ENCODE assay signal across 17 cellular contexts in genomic region chr7:129646369-129647021, GRCh38. TPM values are rescaled to one million over a fixed set of nuclear protein-coding genes. Genes with fewer than 3 reads are reported as not detected.
DNase-seq lines count a peak whose midpoint lies in the region; ATAC-seq, FAIRE-seq and TF ChIP-seq lines count a peak whose summit lies in the region.
"Had no signal": no experiment of that assay in that cellular context is flagged by ENCODE, and none has a peak within 500 bp of the region (broad histone marks: within the 10 kb centered on the region; RNA-seq: fewer than 3 reads in every experiment).

No MANE protein-coding gene starts in this region.

- H3K4me3 ChIP-seq in K562: no peak overlapping the region
- H3K4me3 ChIP-seq in OCI-LY7 (ENCODE audit: low read depth, low read length, poor library complexity, severe bottlenecking): no peak overlapping the region
- H3K4me3 ChIP-seq: body of pancreas, pancreas had no signal

- H3K9me1 ChIP-seq in K562 (ENCODE audit: control insufficient read depth, insufficient read depth, low read length): no peaks in the 10 kb centered on the region

- TF ChIP-seq EP300 in Ishikawa (IDR thresholded peaks at IDR 0.05; ENCODE audit: borderline replicate concordance) (peak; percentile 51; the same call in 1 of the 2 replicates), K562 (IDR thresholded peaks at IDR 0.05; ENCODE audit: low read length) (no peak)

- H3K9me3 Mint-ChIP-seq in activated CD4-positive, alpha-beta T cell treated with anti-CD3 and anti-CD28 coated beads for 36 hours (ENCODE audit: low read depth): no peaks in the 10 kb centered on the region
- H3K9me3 Mint-ChIP-seq: HFFc6 had no signal

- H3K36me3 Mint-ChIP-seq in activated CD4-positive, alpha-beta T cell treated with anti-CD3 and anti-CD28 coated beads for 36 hours (ENCODE audit: low read depth): peaks cover 7% of the 10 kb centered on the region

- H3K27ac ChIP-seq in K562 (ENCODE audit: extremely low read depth, low read depth, low read length): no peak overlapping the region
- no peak overlapping the region for H3K27ac ChIP-seq in OCI-LY7 (ENCODE audit: low read depth, low read length, poor library complexity, severe bottlenecking)
- H3K27ac ChIP-seq: body of pancreas, HL-60, pancreas had no signal

- no peak overlapping the region for H3K27ac Mint-ChIP-seq in activated CD4-positive, alpha-beta T cell treated with anti-CD3 and anti-CD28 coated beads for 36 hours
- H3K27ac Mint-ChIP-seq: activated CD8-positive, alpha-beta T cell treated with anti-CD3 and anti-CD28 coated beads, Interleukin-2, amount 10 ng/mL, durations not matched to agents 7 days and 5 days; HFFc6 had no signal

- no peaks in the 10 kb centered on the region for H3K27me3 ChIP-seq in K562 (ENCODE audit: control insufficient read depth in 2 of 2, insufficient read depth in 2 of 2, low read length in 2 of 2)
- H3K27me3 ChIP-seq: BE2C, body of pancreas, pancreas had no signal

- in situ Hi-C loops in K562 (cut with MboI): loop anchor here (25.0 kb wide), 1 partner anchor 284 kb away; no protein-coding TSS in a partner anchor

- no peak for TF ChIP-seq POLR2A in K562 (conservative IDR thresholded peaks at IDR 0.05)

- TF ChIP-seq CTCF in K562 (IDR thresholded peaks at IDR 0.05 in 2 of 3, conservative IDR thresholded peaks at IDR 0.05 in 1 of 3; ENCODE audit: insufficient read depth in 2 of 3, low read depth in 1 of 3, low read length in 3 of 3): no peak
- TF ChIP-seq CTCF in OCI-LY7 (conservative IDR thresholded peaks at IDR 0.05; ENCODE audit: low read length): no peak

- TF ChIP-seq RAD21 in Ishikawa (IDR thresholded peaks at IDR 0.05; ENCODE audit: low read depth) (peak; percentile 4; the same call in 1 of the 2 replicates), K562 (CRISPR knock-in tag; conservative IDR thresholded peaks at IDR 0.05 in 1 of 2, IDR thresholded peaks at IDR 0.05 in 1 of 2) (no peak)

- H3K9me3 ChIP-seq in K562 (replicated peaks; ENCODE audit: control insufficient read depth, insufficient read depth, low read depth, low read length): no peaks in the 10 kb centered on the region
- no peaks in the 10 kb centered on the region for H3K9me3 ChIP-seq in OCI-LY7 (ENCODE audit: low read length)
- H3K9me3 ChIP-seq: BE2C, body of pancreas, pancreas had no signal

- H2AFZ ChIP-seq in K562 (ENCODE audit: low read depth, low read length): no peak overlapping the region
- no peak overlapping the region for H2AFZ ChIP-seq in OCI-LY7 (ENCODE audit: low read length)

- no peaks in the 10 kb centered on the region for H3K27me3 Mint-ChIP-seq in activated CD4-positive, alpha-beta T cell treated with anti-CD3 and anti-CD28 coated beads for 36 hours

- CTCF ChIA-PET in K562 (lab: Yijun Ruan, JAX; ENCODE audit: low intra/inter-chr PET ratio): no interaction called here
- CTCF ChIA-PET in activated CD4-positive, alpha-beta T cell treated with anti-CD3 and anti-CD28 coated beads for 36 hours (lab: Charles Lee): interaction anchor here (0.6 to 3.3 kb wide), 6 partner anchors 9 to 327 kb away, joined by 3 to 12 read pairs (median 4); no protein-coding TSS in a partner anchor
- CTCF ChIA-PET in OCI-LY7 (lab: Charles Lee; ENCODE audit: unreplicated experiment): interaction anchor here (0.9 kb wide), 1 partner anchor 180 kb away, joined by 3 read pairs; no protein-coding TSS in a partner anchor

- 67% methylated on average over 4 of the region's 4 CpGs for WGBS in K562 (ENCODE audit: insufficient coverage, low coverage, missing lambda C conversion rate)

- H3K9ac ChIP-seq in K562 (ENCODE audit: insufficient read depth in 1 of 2, low read depth in 2 of 2, low read length in 2 of 2): no peak overlapping the region

- H3K4me1 ChIP-seq in K562 (replicated peaks in 1 of 2; ENCODE audit: control insufficient read depth in 2 of 2, insufficient read depth in 2 of 2, low read length in 2 of 2) (no peaks in the 10 kb centered on the region), OCI-LY7 (ENCODE audit: insufficient read depth, low read length, poor library complexity, severe bottlenecking) (no peaks in the 10 kb centered on the region)
- H3K4me1 ChIP-seq: BE2C, body of pancreas, pancreas had no signal

- BruUV-seq in K562 (replicated peaks; lab: Mats Ljungman, UMichigan) (no TSS peak), OCI-LY7 (replicated peaks; lab: Mats Ljungman, UMichigan) (no TSS peak)

- no peak overlapping the region for H3K4me3 Mint-ChIP-seq in activated CD4-positive, alpha-beta T cell treated with anti-CD3 and anti-CD28 coated beads for 36 hours
- H3K4me3 Mint-ChIP-seq: activated CD8-positive, alpha-beta T cell treated with anti-CD3 and anti-CD28 coated beads, Interleukin-2, amount 10 ng/mL, durations not matched to agents 7 days and 5 days; HFFc6 had no signal

- H3K79me2 ChIP-seq in K562 (ENCODE audit: control insufficient read depth, insufficient read depth, low read length) (no peaks in the 10 kb centered on the region), OCI-LY7 (ENCODE audit: insufficient read depth, low read depth, low read length) (peaks cover 26% of the 10 kb centered on the region; the same call in 1 of the 2 replicates)

- H3K36me3 ChIP-seq in K562 (ENCODE audit: control insufficient read depth, insufficient read depth, low read length): no peaks in the 10 kb centered on the region
- peaks cover 25% of the 10 kb centered on the region for H3K36me3 ChIP-seq in OCI-LY7 (ENCODE audit: insufficient read depth, low read length)
- H3K36me3 ChIP-seq: BE2C, pancreas had no signal

- no peak overlapping the region for H3K4me2 ChIP-seq in K562 (ENCODE audit: insufficient read depth, low read length)
- H3K4me2 ChIP-seq in OCI-LY7 (ENCODE audit: low read length): no peak overlapping the region

- intact Hi-C loops in K562 (cut with micrococcal nuclease) (no loop called here), OCI-LY7 (cut with micrococcal nuclease; ENCODE audit: unreplicated experiment) (no loop called here)
- intact Hi-C loops in activated CD4-positive, alpha-beta T cell treated with anti-CD3 and anti-CD28 coated beads for 36 hours (cut with DNase I, micrococcal nuclease): no loop called here

- no peak for FAIRE-seq in K562 (lab: Jason Lieb, UNC)
- FAIRE-seq: pancreas had no signal

- H3K4me1 Mint-ChIP-seq in activated CD4-positive, alpha-beta T cell treated with anti-CD3 and anti-CD28 coated beads for 36 hours: peaks cover 30% of the 10 kb centered on the region

- H4K20me1 ChIP-seq in K562 (replicated peaks; ENCODE audit: control insufficient read depth, insufficient read depth, low read length): 0 out of 2 replicates have a peak, but pooled peaks cover 5% of the 10 kb centered on the region
- H4K20me1 ChIP-seq in OCI-LY7 (ENCODE audit: insufficient read depth, low read length): peaks cover 12% of the 10 kb centered on the region; the same call in 1 of the 2 replicates

- POLR2A ChIA-PET in K562 (lab: Yijun Ruan, JAX) (interaction anchor here (0.6 to 1.2 kb wide), 3 partner anchors 13 to 182 kb away, joined by 3 to 6 read pairs (median 3); no protein-coding TSS in a partner anchor), OCI-LY7 (lab: Charles Lee) (interaction anchor here (0.7 to 1.7 kb wide), 3 partner anchors 26 to 238 kb away, joined by 3 read pairs; no protein-coding TSS in a partner anchor)
- POLR2A ChIA-PET in activated CD4-positive, alpha-beta T cell treated with anti-CD3 and anti-CD28 coated beads for 36 hours (lab: Charles Lee): no interaction called here

- H3K9me2 ChIP-seq in OCI-LY7 (ENCODE audit: insufficient read depth, low read length): no peaks in the 10 kb centered on the region

- DNase-seq in DMS79 treated with DMSO at 0.1 percent for 48 hours (lab: John Stamatoyannopoulos, UW) (peak; percentile 33), K562 (ENCODE audit: extremely low read depth in 1 of 4, low spot score in 3 of 4) (no peak), iPS-NIHi7 (ENCODE audit: extremely low spot score) (peak; percentile 60), pons (ENCODE audit: low spot score) (no peak), C1 segment of cervical spinal cord (lab: John Stamatoyannopoulos, UW) (no peak), OCI-LY7 (ENCODE audit: low spot score) (no peak)
- no peak for DNase-seq in activated CD4-positive, alpha-beta T cell treated with anti-CD3 and anti-CD28 coated beads for 36 hours
- DNase-seq: activated CD8-positive, alpha-beta T cell treated with anti-CD3 and anti-CD28 coated beads, Interleukin-2, amount 10 ng/mL, durations not matched to agents 7 days and 5 days; activated gamma-delta T cell; BE2C; body of pancreas; HFFc6; midbrain; NCI-H187 treated with DMSO at 0.1 percent for 48 hours; pancreas had no signal

- ATAC-seq in K562: no peak
- no peak for ATAC-seq in activated CD4-positive, alpha-beta T cell treated with anti-CD3 and anti-CD28 coated beads for 36 hours
- ATAC-seq: activated CD8-positive, alpha-beta T cell treated with anti-CD3 and anti-CD28 coated beads, Interleukin-2, amount 10 ng/mL, durations not matched to agents 7 days and 5 days; body of pancreas; pancreas had no signal

TF ChIP-seq in K562, 482 proteins besides CTCF, POLR2A, EP300 and RAD21 (continues in another document):
- TF ChIP-seq BRD9 (IDR thresholded peaks at IDR 0.05; ENCODE audit: low read depth, partially characterized antibody): no peak
- 0 out of 2 replicates have a peak, but pooled peaks have one; percentile 31 for TF ChIP-seq FOXP1 (CRISPR knock-in tag; IDR thresholded peaks at IDR 0.05)

RNA-seq across cellular contexts. Expression of gene NRF1, which starts 35.0 kb away (rescaled TPM):
- 82.6 and 84.4 TPM in 2 replicates for total RNA-seq in K562 (2011; cell fraction: chromatin; rRNA removed; ENCODE audit: low replicate concordance)
- 37.0 and 42.8 TPM in 2 replicates for total RNA-seq in K562 (2011; cell fraction: nucleolus; rRNA removed)
- total RNA-seq in K562 (2011; cell fraction: nucleoplasm; rRNA removed): 60.8 and 84.7 TPM in 2 replicates
- 16.2 and 17.5 TPM in 2 replicates for total RNA-seq in K562 (2014; rRNA removed)
- total RNA-seq in K562 (2014; rRNA removed; fragmentation: Illumina TruSeq; extraction: Trizol): 17.8 and 18.5 TPM in 2 replicates
- 17.6 and 20.3 TPM in 2 replicates for total RNA-seq in K562 (2015; rRNA removed; fragmentation: Illumina TruSeq; extraction: Trizol)
- 20.9 and 22.6 TPM in 2 replicates for total RNA-seq in K562 (2021)
- 28.8 and 29.4 TPM in 2 replicates for polyA plus RNA-seq in K562 (2011; rRNA removed)
- 20.4 and 25.5 TPM in 2 replicates for polyA plus RNA-seq in K562 (2011; cell fraction: cytosol; rRNA removed)
- 31.6 and 40.0 TPM in 2 replicates for polyA plus RNA-seq in K562 (2011; cell fraction: nucleus; rRNA removed)
- 13.5 and 18.1 TPM in 2 replicates for polyA plus RNA-seq in K562 (2012)
- polyA plus RNA-seq in K562 (2014; fragmentation: Illumina TruSeq; extraction: Trizol): 19.9 and 24.3 TPM in 2 replicates
- polyA plus RNA-seq in K562 (2014; fragmentation: Nextera tagmentation; extraction: Ambion mirVana): 1 to 10 TPM; 8.6 to 8.9 TPM
- 20.8 and 25.0 TPM in 2 replicates for polyA plus RNA-seq in K562 (2014; rRNA removed)
- 44.2 and 48.6 TPM in 2 replicates for polyA minus RNA-seq in K562 (2011; rRNA and poly(A)+ RNA removed)
- 16.7 and 17.8 TPM in 2 replicates for polyA minus RNA-seq in K562 (2011; cell fraction: cytosol; rRNA and poly(A)+ RNA removed)
- 24.8 and 35.5 TPM in 2 replicates for polyA minus RNA-seq in K562 (2011; cell fraction: nucleus; rRNA and poly(A)+ RNA removed)
- 10 to 100 TPM; 20.5 to 28.9 TPM for total RNA-seq in activated CD4-positive, alpha-beta T cell treated with anti-CD3 and anti-CD28 coated beads for 36 hours
- 21.4 and 26.5 TPM in 2 replicates for total RNA-seq in OCI-LY7 (2014; rRNA removed; shearing (Covaris generic))
- total RNA-seq in OCI-LY7 (2022): 26.9 and 31.9 TPM in 2 replicates

Comparison
In these comparisons a context has a peak if more than half of its experiments do, and no peak if none do; other contexts are left out.
1. DNase-seq: peak in DMS79 treated with DMSO at 0.1 percent for 48 hours (single experiment) and iPS-NIHi7 (single experiment); none in K562 (0 of 4), pons (single experiment), activated CD4-positive, alpha-beta T cell treated with anti-CD3 and anti-CD28 coated beads for 36 hours (single experiment), C1 segment of cervical spinal cord (0 of 14) and OCI-LY7 (single experiment).